In the genomic region with DNA sequence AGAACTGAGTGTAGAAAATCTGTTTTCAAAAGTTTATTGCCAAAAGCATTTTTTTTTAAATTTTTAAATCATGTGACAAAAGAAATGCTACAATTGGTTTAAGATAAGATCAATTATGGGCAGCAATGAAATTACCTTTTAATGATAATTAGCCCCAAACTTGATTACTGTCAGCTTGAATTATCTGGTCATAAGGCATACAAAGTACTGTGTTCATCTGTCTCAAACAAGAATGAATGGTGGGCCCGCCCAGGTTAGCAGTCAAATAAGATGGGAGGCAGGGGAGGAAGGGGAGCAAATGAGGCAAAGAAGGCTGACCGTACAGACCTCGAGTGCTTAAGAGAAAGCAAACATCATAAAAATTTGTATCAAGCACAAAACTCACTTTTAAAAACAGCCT, we compare ENCODE assay signal across 29 cellular contexts.
A peak's percentile ranks its signal among the peaks of the same experiment; 100 is the strongest.
DNase-seq lines count a peak whose midpoint lies in the region; ATAC-seq, FAIRE-seq and TF ChIP-seq lines count a peak whose summit lies in the region.
"Had no signal": no experiment of that assay in that cellular context is flagged by ENCODE, and none has a peak within 500 bp of the region (broad histone marks: within the 10 kb centered on the region; RNA-seq: fewer than 3 reads in every experiment).

No MANE protein-coding gene starts in this region.

- TF ChIP-seq EP300 in K562 (IDR thresholded peaks at IDR 0.05; ENCODE audit: low read length) = no peak

- H3K9me1 ChIP-seq in K562 (ENCODE audit: control insufficient read depth, insufficient read depth, low read length) = no peaks in the 10 kb centered on the region

- in situ Hi-C loops in GM23248 (cut with MboI) (no loop called here), K562 (cut with MboI) (no loop called here)

- no peak overlapping the region for H3K4me3 Mint-ChIP-seq in natural killer cell
- H3K4me3 Mint-ChIP-seq: stimulated activated naive B cell treated with anti-CD40 and anti-IgM and Interleukin-4, amounts not matched to agents 10 μg/mL and 1 μg/mL and 100 μg/mL, for 72 hours had no signal

- BruUV-seq in K562 (replicated peaks; lab: Mats Ljungman, UMichigan) = no TSS peak

- H3K27me3 Mint-ChIP-seq in natural killer cell (ENCODE audit: low read depth in 2 of 2) = no peaks in the 10 kb centered on the region
- H3K27me3 Mint-ChIP-seq: stimulated activated naive B cell treated with anti-CD40 and anti-IgM and Interleukin-4, amounts not matched to agents 10 μg/mL and 1 μg/mL and 100 μg/mL, for 72 hours had no signal

- H3K9ac ChIP-seq in GM23248 = no peak overlapping the region
- H3K9ac ChIP-seq in K562 (ENCODE audit: insufficient read depth in 1 of 2, low read depth in 2 of 2, low read length in 2 of 2) = no peak overlapping the region

- intact Hi-C loops in K562 (cut with micrococcal nuclease) = no loop called here
- intact Hi-C loops in natural killer cell (cut with micrococcal nuclease) = no loop called here
- intact Hi-C loops in testis (cut with DNase I; ENCODE audit: low total_unique reads) = no loop called here

- H4K20me1 ChIP-seq in GM23248 (ENCODE audit: insufficient read depth) (no peaks in the 10 kb centered on the region), K562 (replicated peaks; ENCODE audit: control insufficient read depth, insufficient read depth, low read length) (no peaks in the 10 kb centered on the region)

- H3K36me3 ChIP-seq in GM23248 (ENCODE audit: low read depth) = no peaks in the 10 kb centered on the region
- H3K36me3 ChIP-seq in K562 (ENCODE audit: control insufficient read depth, insufficient read depth, low read length) = no peaks in the 10 kb centered on the region
- no peaks in the 10 kb centered on the region for H3K36me3 ChIP-seq in testis (ENCODE audit: low read depth, missing control alignments)
- H3K36me3 ChIP-seq: left lung, Peyer's patch, WERI-Rb-1 had no signal

- no peak for TF ChIP-seq POLR2A in K562 (conservative IDR thresholded peaks at IDR 0.05)
- TF ChIP-seq POLR2A in testis (IDR thresholded peaks at IDR 0.05) = no peak

- no peak for ATAC-seq in K562
- no peak for ATAC-seq in natural killer cell
- no peak for ATAC-seq in GM21526 (IDR thresholded peaks at IDR 0.05; ENCODE audit: low FRiP score, unreplicated experiment)
- ATAC-seq: stimulated activated naive B cell treated with anti-CD40 and anti-IgM and Interleukin-4, amounts not matched to agents 10 μg/mL and 1 μg/mL and 100 μg/mL, for 72 hours had no signal

- POLR2A ChIA-PET in K562 (lab: Yijun Ruan, JAX) = no interaction called here

- H3K4me3 ChIP-seq in GM23248 (no peak overlapping the region), K562 (no peak overlapping the region), testis (no peak overlapping the region)
- H3K4me3 ChIP-seq: left lung, Peyer's patch had no signal

- no peaks in the 10 kb centered on the region for H3K9me3 Mint-ChIP-seq in natural killer cell
- H3K9me3 Mint-ChIP-seq: activated T-helper 2 cell treated with anti-CD3 and anti-CD28 coated beads, Interferon-gamma antibody, Interleukin-2, Interleukin-4, amounts not matched to agents 10 μg/mL and 5 μg/mL and 100 μg/mL, durations not matched to agents 14 hours and 24 hours and 36 hours had no signal

- H2AFZ ChIP-seq in GM23248 (peak overlapping the region; percentile 58; the same call in 1 of the 2 replicates), K562 (ENCODE audit: low read depth, low read length) (no peak overlapping the region)

- H3K4me1 ChIP-seq in GM23248 (ENCODE audit: insufficient read depth) = peaks cover 29% of the 10 kb centered on the region
- no peaks in the 10 kb centered on the region for H3K4me1 ChIP-seq in K562 (replicated peaks in 1 of 2; ENCODE audit: control insufficient read depth in 2 of 2, insufficient read depth in 2 of 2, low read length in 2 of 2)
- H3K4me1 ChIP-seq in testis = peaks cover 47% of the 10 kb centered on the region
- H3K4me1 ChIP-seq: Peyer's patch had no signal

- WGBS in GM23248 (ENCODE audit: low coverage in 1 of 2, low lambda C conversion rate in 2 of 2, missing lambda C conversion rate in 2 of 2), 2 experiments = 46 to 52% methylated on average over 3 of the region's 3 CpGs
- WGBS in K562 (ENCODE audit: insufficient coverage, low coverage, missing lambda C conversion rate) = 0% methylated on average over 3 of the region's 3 CpGs
- 44% methylated on average over 3 of the region's 3 CpGs for WGBS in testis, 2 donors

- no peak for FAIRE-seq in K562 (lab: Jason Lieb, UNC)
- FAIRE-seq: H1, urothelium cell line had no signal

- TF ChIP-seq CTCF in K562 (IDR thresholded peaks at IDR 0.05 in 2 of 3, conservative IDR thresholded peaks at IDR 0.05 in 1 of 3; ENCODE audit: insufficient read depth in 2 of 3, low read depth in 1 of 3, low read length in 3 of 3) = no peak
- TF ChIP-seq CTCF in natural killer cell (IDR thresholded peaks at IDR 0.05) = no peak
- no peak for TF ChIP-seq CTCF in testis (IDR thresholded peaks at IDR 0.05)

- H3K9me3 ChIP-seq in GM23248 (ENCODE audit: low read depth) (no peaks in the 10 kb centered on the region), K562 (replicated peaks; ENCODE audit: control insufficient read depth, insufficient read depth, low read depth, low read length) (no peaks in the 10 kb centered on the region), testis (no peaks in the 10 kb centered on the region)
- H3K9me3 ChIP-seq: left lung, Peyer's patch had no signal

- H3K27ac ChIP-seq in GM23248 (peak overlapping the region; percentile 64), K562 (ENCODE audit: extremely low read depth, low read depth, low read length) (no peak overlapping the region), testis (peak overlapping the region; percentile 73 to 74), substantia nigra (ENCODE audit: low read depth, low read length, poor library complexity, severe bottlenecking) (no peak overlapping the region)
- H3K27ac ChIP-seq: HL-60, left lung, Peyer's patch, WERI-Rb-1 had no signal

- peak overlapping the region; percentile 48 to 70 for H3K27ac Mint-ChIP-seq in natural killer cell
- H3K27ac Mint-ChIP-seq: activated T-helper 2 cell treated with anti-CD3 and anti-CD28 coated beads, Interferon-gamma antibody, Interleukin-2, Interleukin-4, amounts not matched to agents 10 μg/mL and 5 μg/mL and 100 μg/mL, durations not matched to agents 14 hours and 24 hours and 36 hours; stimulated activated naive B cell treated with anti-CD40 and anti-IgM and Interleukin-4, amounts not matched to agents 10 μg/mL and 1 μg/mL and 100 μg/mL, for 72 hours had no signal

- peaks cover 71 to 80% of the 10 kb centered on the region in 2 donors for H3K4me1 Mint-ChIP-seq in natural killer cell

- H3K9me2 ChIP-seq in GM23248 (ENCODE audit: insufficient read depth) = no peaks in the 10 kb centered on the region

- CTCF ChIA-PET in K562 (lab: Yijun Ruan, JAX; ENCODE audit: low intra/inter-chr PET ratio) = no interaction called here

- H3K36me3 Mint-ChIP-seq in natural killer cell = no peaks in the 10 kb centered on the region

- peak overlapping the region; percentile 26 for H3K4me2 ChIP-seq in GM23248 (ENCODE audit: unreplicated experiment)
- no peak overlapping the region for H3K4me2 ChIP-seq in K562 (ENCODE audit: insufficient read depth, low read length)

- H3K79me2 ChIP-seq in GM23248 (ENCODE audit: insufficient read depth) (peaks cover 55% of the 10 kb centered on the region), K562 (ENCODE audit: control insufficient read depth, insufficient read depth, low read length) (no peaks in the 10 kb centered on the region)

- TF ChIP-seq RAD21 in K562 (CRISPR knock-in tag; conservative IDR thresholded peaks at IDR 0.05 in 1 of 2, IDR thresholded peaks at IDR 0.05 in 1 of 2) = no peak

- peaks cover 26% of the 10 kb centered on the region for H3F3A ChIP-seq in GM23248 (ENCODE audit: insufficient read depth)

- H3K27me3 ChIP-seq in GM23248 (replicated peaks; ENCODE audit: insufficient read depth) (no peaks in the 10 kb centered on the region), K562 (ENCODE audit: control insufficient read depth in 2 of 2, insufficient read depth in 2 of 2, low read length in 2 of 2) (peaks cover 2 to 22% of the 10 kb centered on the region in 2 experiments; a peak in 3 of 5 replicates), testis (no peaks in the 10 kb centered on the region)
- H3K27me3 ChIP-seq: left lung, Peyer's patch had no signal

- DNase-seq in GM23248 (no peak), K562 (ENCODE audit: extremely low read depth in 1 of 4, low spot score in 3 of 4) (no peak), natural killer cell (no peak), testis (no peak), nucleus accumbens (lab: John Stamatoyannopoulos, UW) (no peak), AG08395 (ENCODE audit: low spot score) (no peak), substantia nigra (lab: John Stamatoyannopoulos, UW) (no peak)
- DNase-seq: ACHN; activated CD4-positive, alpha-beta T cell treated with anti-CD3 and anti-CD28 coated beads for 48 hours; activated naive CD4-positive, alpha-beta T cell treated with anti-CD3 and anti-CD28 coated beads, Interleukin-2, amount 50 U/mL, for 16 hours; C1 segment of cervical spinal cord; COR-L47; DND-41; KG1; left lung; NCI-H1092 treated with DMSO at 0.1 percent for 48 hours; NCI-H1694 treated with DMSO at 0.1 percent for 48 hours; NCI-H446 treated with DMSO at 0.1 percent for 48 hours; NCI-H82; Peyer's patch; SHP77 treated with DMSO at 0.1 percent for 48 hours; stimulated activated naive B cell treated with anti-CD40 and anti-IgM and Interleukin-4, amounts not matched to agents 10 μg/mL and 1 μg/mL and 100 μg/mL, for 72 hours; T-helper 9 cell; WERI-Rb-1 had no signal

TF ChIP-seq in K562, 482 proteins besides CTCF, POLR2A, EP300 and RAD21:
- no peak for TF ChIP-seq ZNF696 (CRISPR knock-in tag; conservative IDR thresholded peaks at IDR 0.05)
- TF ChIP-seq, protein P1, sequence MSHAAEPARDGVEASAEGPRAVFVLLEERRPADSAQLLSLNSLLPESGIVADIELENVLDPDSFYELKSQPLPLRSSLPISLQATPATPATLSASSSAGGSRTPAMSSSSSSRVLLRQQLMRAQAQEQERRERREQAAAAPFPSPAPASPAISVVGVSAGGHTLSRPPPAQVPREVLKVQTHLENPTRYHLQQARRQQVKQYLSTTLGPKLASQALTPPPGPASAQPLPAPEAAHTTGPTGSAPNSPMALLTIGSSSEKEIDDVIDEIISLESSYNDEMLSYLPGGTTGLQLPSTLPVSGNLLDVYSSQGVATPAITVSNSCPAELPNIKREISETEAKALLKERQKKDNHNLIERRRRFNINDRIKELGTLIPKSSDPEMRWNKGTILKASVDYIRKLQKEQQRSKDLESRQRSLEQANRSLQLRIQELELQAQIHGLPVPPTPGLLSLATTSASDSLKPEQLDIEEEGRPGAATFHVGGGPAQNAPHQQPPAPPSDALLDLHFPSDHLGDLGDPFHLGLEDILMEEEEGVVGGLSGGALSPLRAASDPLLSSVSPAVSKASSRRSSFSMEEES (CRISPR knock-in tag; IDR thresholded peaks at IDR 0.05) = peak; percentile 3; the same call in 1 of the 2 replicates

Comparison
In these comparisons a context has a peak if more than half of its experiments do, and no peak if none do; other contexts are left out.
1. H3K27ac ChIP-seq: peak in GM23248 (single experiment) and testis (2 of 2); none in K562 (single experiment) and substantia nigra (single experiment).